Comparison of ENCODE assay signal across 14 cellular contexts in the genomic region with DNA sequence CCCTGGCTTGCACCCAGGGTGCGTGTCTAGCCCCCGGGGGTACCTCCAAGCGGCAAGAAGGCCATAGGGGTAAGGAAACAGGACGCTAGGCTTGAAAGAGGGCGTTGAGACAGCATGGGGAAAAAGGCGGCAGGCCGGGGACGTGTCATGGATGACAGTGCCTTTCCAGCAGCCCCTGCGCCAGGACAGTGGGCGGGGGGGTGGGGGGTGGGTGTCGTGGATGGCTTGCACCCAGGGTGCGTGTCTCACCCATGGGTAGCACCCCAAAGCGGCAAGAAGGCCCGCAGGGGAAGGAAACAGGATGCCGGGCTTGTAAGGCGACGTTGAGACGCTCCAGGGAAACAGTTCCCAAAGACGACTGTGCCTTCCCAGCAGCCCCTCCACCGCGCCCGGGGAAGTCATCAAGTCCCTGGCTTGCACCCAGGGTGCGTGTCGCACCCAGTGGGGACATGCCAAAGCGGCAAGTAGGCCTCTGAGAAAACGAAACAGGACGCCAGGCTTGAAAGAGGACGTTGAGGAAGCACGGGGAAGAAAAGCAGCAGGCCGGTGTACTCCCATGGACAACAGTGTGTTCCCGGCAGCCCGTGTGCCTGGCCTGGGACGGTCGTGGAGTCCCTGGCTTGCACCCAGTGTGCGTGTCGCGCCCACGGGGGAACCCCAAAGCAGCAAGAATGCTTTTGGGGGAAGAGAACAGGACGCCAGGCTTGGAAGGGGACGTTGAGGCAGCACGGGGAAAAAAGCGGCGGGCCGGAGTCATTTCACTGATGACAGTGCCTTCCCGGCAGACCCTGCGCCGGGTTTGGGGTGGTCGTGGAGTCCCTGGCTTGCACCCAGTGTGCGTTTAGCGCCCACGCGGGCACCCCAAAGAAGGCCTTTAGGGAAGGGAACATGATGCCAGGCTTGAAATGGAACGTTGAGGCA.
DNase-seq lines count a peak whose midpoint lies in the region; ATAC-seq and TF ChIP-seq lines count a peak whose summit lies in the region.
"Had no signal": no experiment of that assay in that cellular context is flagged by ENCODE, and none has a peak within 500 bp of the region (broad histone marks: within the 10 kb centered on the region; RNA-seq: fewer than 3 reads in every experiment).

No MANE protein-coding gene starts in this region.

- no peak for TF ChIP-seq EP300 in esophagus muscularis mucosa (IDR thresholded peaks at IDR 0.05)
- no peak for TF ChIP-seq EP300 in transverse colon (IDR thresholded peaks at IDR 0.05; ENCODE audit: low read depth)

- TF ChIP-seq CTCF in esophagus muscularis mucosa (IDR thresholded peaks at IDR 0.05) (no peak), upper lobe of right lung (IDR thresholded peaks at IDR 0.05) (no peak), transverse colon (IDR thresholded peaks at IDR 0.05) (no peak)

- H3K27me3 ChIP-seq in esophagus muscularis mucosa (peaks cover 0 to 15% (median 0%) of the 10 kb centered on the region in 4 donors), upper lobe of right lung (no peaks in the 10 kb centered on the region), transverse colon (no peaks in the 10 kb centered on the region)
- H3K27me3 ChIP-seq: BLaER1 treated with 17β-estradiol and CSF1 and Interleukin-3, amounts not matched to agents 10 nM and 100 nM had no signal

- H3K4me3 ChIP-seq in esophagus muscularis mucosa (no peak overlapping the region), upper lobe of right lung (no peak overlapping the region), transverse colon (no peak overlapping the region)
- H3K4me3 ChIP-seq: BLaER1 treated with 17β-estradiol and CSF1 and Interleukin-3, amounts not matched to agents 10 nM and 100 nM; GM12878; HAP-1 had no signal

- WGBS in esophagus muscularis mucosa: 81% methylated on average over 44 of the region's 53 CpGs
- 83 to 88% methylated on average over 13 to 52 of the region's 53 CpGs for WGBS in transverse colon (ENCODE audit: low coverage in 1 of 2), 2 donors

- DNase-seq in activated effector memory CD4-positive, alpha-beta T cell treated with anti-CD3 and anti-CD28 coated beads, Interleukin-2, amount 50 U/mL, for 16 hours: peak; percentile 53
- no peak for DNase-seq in activated effector memory CD4-positive, alpha-beta T cell treated with Interleukin-2 at 50 U/mL for 16 hours
- DNase-seq in DMS53 treated with DMSO at 0.1 percent for 48 hours (lab: John Stamatoyannopoulos, UW; ENCODE audit: unreplicated experiment) (peak; percentile 17), esophagus muscularis mucosa (ENCODE audit: extremely low spot score) (peak; percentile 91), upper lobe of right lung (peak; percentile 40), transverse colon (no peak), NCI-H2029 (lab: John Stamatoyannopoulos, UW) (no peak)
- DNase-seq: ACHN; CD4-positive, CD25-positive, alpha-beta regulatory T cell; DMS79; GOT3 had no signal

- H3K36me3 ChIP-seq in esophagus muscularis mucosa: no peaks in the 10 kb centered on the region
- no peaks in the 10 kb centered on the region for H3K36me3 ChIP-seq in upper lobe of right lung
- H3K36me3 ChIP-seq in transverse colon: no peaks in the 10 kb centered on the region
- H3K36me3 ChIP-seq: BLaER1 treated with 17β-estradiol and CSF1 and Interleukin-3, amounts not matched to agents 10 nM and 100 nM; HAP-1 had no signal

- ATAC-seq in upper lobe of right lung: no peak
- ATAC-seq: GM12878 had no signal

- H3K27ac ChIP-seq in esophagus muscularis mucosa (replicated peaks in 1 of 4): no peak overlapping the region
- no peak overlapping the region for H3K27ac ChIP-seq in upper lobe of right lung
- no peak overlapping the region for H3K27ac ChIP-seq in transverse colon
- H3K27ac ChIP-seq: BLaER1 treated with 17β-estradiol and CSF1 and Interleukin-3, amounts not matched to agents 10 nM and 100 nM had no signal

- H3K9me3 ChIP-seq in esophagus muscularis mucosa (peaks cover 0 to 3% (median 0%) of the 10 kb centered on the region in 4 donors), upper lobe of right lung (no peaks in the 10 kb centered on the region), transverse colon (no peaks in the 10 kb centered on the region)
- H3K9me3 ChIP-seq: HAP-1 had no signal

- intact Hi-C loops in esophagus muscularis mucosa (cut with DNase I) (no loop called here), upper lobe of right lung (cut with DNase I) (loop anchor here (10.0 kb wide), 1 partner anchor 152 kb away; no protein-coding TSS in a partner anchor), transverse colon (cut with DNase I; ENCODE audit: low total_unique reads) (no loop called here)

- TF ChIP-seq POLR2A in esophagus muscularis mucosa (IDR thresholded peaks at IDR 0.05; ENCODE audit: low read depth): no peak
- no peak for TF ChIP-seq POLR2A in transverse colon (IDR thresholded peaks at IDR 0.05)

- in situ Hi-C loops in transverse colon (cut with MboI; ENCODE audit: low pct_ligation_motif_present in 1 of 4, low pct_unique_long_range_greater_than_20kb in 1 of 4, low sequenced_read_pairs in 3 of 4): no loop called here

- H3K4me1 ChIP-seq in esophagus muscularis mucosa (no peaks in the 10 kb centered on the region), upper lobe of right lung (no peaks in the 10 kb centered on the region), transverse colon (no peaks in the 10 kb centered on the region)
- H3K4me1 ChIP-seq: BLaER1 treated with 17β-estradiol and CSF1 and Interleukin-3, amounts not matched to agents 10 nM and 100 nM; HAP-1 had no signal

Comparison
In these comparisons a context has a peak if more than half of its experiments do, and no peak if none do; other contexts are left out.
1. DNase-seq: peak in activated effector memory CD4-positive, alpha-beta T cell treated with anti-CD3 and anti-CD28 coated beads, Interleukin-2, amount 50 U/mL, for 16 hours (single experiment), DMS53 treated with DMSO at 0.1 percent for 48 hours (single experiment), esophagus muscularis mucosa (single experiment) and upper lobe of right lung (single experiment); none in activated effector memory CD4-positive, alpha-beta T cell treated with Interleukin-2 at 50 U/mL for 16 hours (single experiment), transverse colon (single experiment) and NCI-H2029 (single experiment).